In genomic region chr19:43755256-43755801, GRCh38 we compare ENCODE assay signal across 8 cellular contexts. TPM values are rescaled to one million over a fixed set of nuclear protein-coding genes. Genes with fewer than 3 reads are reported as not detected.
DNase-seq lines count a peak whose midpoint lies in the region; ATAC-seq and TF ChIP-seq lines count a peak whose summit lies in the region.

No MANE protein-coding gene starts in this region.

- H3K4me1 ChIP-seq in right atrium auricular region, result peaks cover 0 to 31% of the 10 kb centered on the region in 2 donors
- peaks cover 0 to 3% of the 10 kb centered on the region in 2 donors for H3K4me1 ChIP-seq in aorta (ENCODE audit: control insufficient read depth in 1 of 2, insufficient read depth in 2 of 2, low read length in 2 of 2)

- intact Hi-C loops in aorta (cut with DNase I), result no loop called here

- no peaks in the 10 kb centered on the region for H3K9me3 Mint-ChIP-seq in T-helper 1 cell treated with Interleukin-12 subunit alpha and Interleukin-12 subunit beta and Interleukin-4 antibody, amounts not matched to agents 30 μg/mL and 1 μg/mL, for 36 hours

- peak overlapping the region; percentile 96 for H3K4me3 Mint-ChIP-seq in T-helper 1 cell treated with Interleukin-12 subunit alpha and Interleukin-12 subunit beta and Interleukin-4 antibody, amounts not matched to agents 30 μg/mL and 1 μg/mL, for 36 hours

- no peak for TF ChIP-seq CTCF in GM20000 (IDR thresholded peaks at IDR 0.05; ENCODE audit: extremely low read depth, missing control alignments)
- no peak for TF ChIP-seq CTCF in right atrium auricular region (IDR thresholded peaks at IDR 0.05)

- peak overlapping the region; percentile 99 for H3K27ac Mint-ChIP-seq in T-helper 1 cell treated with Interleukin-12 subunit alpha and Interleukin-12 subunit beta and Interleukin-4 antibody, amounts not matched to agents 30 μg/mL and 1 μg/mL, for 36 hours

- DNase-seq in AG08396 (ENCODE audit: low spot score) (peak; percentile 79), GM20000 (ENCODE audit: low spot score) (peak; percentile 82), NCI-H1436 treated with DMSO at 0.1 percent for 48 hours (lab: John Stamatoyannopoulos, UW) (peak; percentile 44), right atrium auricular region (ENCODE audit: low spot score) (peak; percentile 79), putamen (ENCODE audit: low spot score) (peak; percentile 79), aorta (peak; percentile 91 to 94)

- no peaks in the 10 kb centered on the region for H3K9me3 ChIP-seq in right atrium auricular region
- no peaks in the 10 kb centered on the region for H3K9me3 ChIP-seq in aorta (ENCODE audit: control insufficient read depth, low read length)

- no peaks in the 10 kb centered on the region for H3K27me3 Mint-ChIP-seq in T-helper 1 cell treated with Interleukin-12 subunit alpha and Interleukin-12 subunit beta and Interleukin-4 antibody, amounts not matched to agents 30 μg/mL and 1 μg/mL, for 36 hours (ENCODE audit: low read depth)

- 1% methylated on average over 28 of the region's 28 CpGs for WGBS in aorta, 2 donors

- H3K27me3 ChIP-seq in right atrium auricular region (no peaks in the 10 kb centered on the region), aorta (ENCODE audit: control insufficient read depth in 1 of 2, insufficient read depth in 2 of 2, low read length in 1 of 2) (no peaks in the 10 kb centered on the region)

- H3K27ac ChIP-seq in angular gyrus (ENCODE audit: low read depth, low read length) (peak overlapping the region; percentile 77), right atrium auricular region (peak overlapping the region; percentile 99), aorta (ENCODE audit: low read depth in 1 of 2, low read length in 2 of 2) (peak overlapping the region in 1 of 2 donors; percentile 69)

- H3K4me3 ChIP-seq in right atrium auricular region (peak overlapping the region; percentile 63 to 75), aorta (ENCODE audit: low read length in 2 of 2) (peak overlapping the region; percentile 6 to 52)

- H3K36me3 ChIP-seq in right atrium auricular region (peaks cover 4% of the 10 kb centered on the region), aorta (ENCODE audit: control insufficient read depth in 1 of 2, insufficient read depth in 2 of 2, low read length in 1 of 2) (no peaks in the 10 kb centered on the region)

- peak; percentile 84 for ATAC-seq in aorta (ENCODE audit: low FRiP score)

- peaks cover 35% of the 10 kb centered on the region for H3K36me3 Mint-ChIP-seq in T-helper 1 cell treated with Interleukin-12 subunit alpha and Interleukin-12 subunit beta and Interleukin-4 antibody, amounts not matched to agents 30 μg/mL and 1 μg/mL, for 36 hours (ENCODE audit: low read depth)

- peaks cover 54% of the 10 kb centered on the region for H3K4me1 Mint-ChIP-seq in T-helper 1 cell treated with Interleukin-12 subunit alpha and Interleukin-12 subunit beta and Interleukin-4 antibody, amounts not matched to agents 30 μg/mL and 1 μg/mL, for 36 hours (ENCODE audit: low read depth)

RNA-seq across cellular contexts. Expression of gene SMG9, which starts 0.6 kb away (rescaled TPM):
- 10 to 100 TPM in 1 of 2 donors, 1 to 10 TPM in 1; 8.0 to 11.0 TPM for total RNA-seq in right atrium auricular region
- total RNA-seq in aorta, result 10 to 100 TPM; 29.2 to 50.6 TPM
- polyA plus RNA-seq in aorta, result 10 to 100 TPM; 14.9 to 31.1 TPM

RNA-seq across cellular contexts. Expression of gene KCNN4, which starts 25.4 kb away (rescaled TPM):
- total RNA-seq in right atrium auricular region, result 1 to 10 TPM; 1.3 to 2.0 TPM
- total RNA-seq in aorta, result 1 to 10 TPM; 4.1 to 4.3 TPM
- polyA plus RNA-seq in aorta, result 1 to 10 TPM; 1.5 to 8.6 TPM

RNA-seq across cellular contexts. Expression of gene IRGC, which starts 39.5 kb away (rescaled TPM):
- not detected for total RNA-seq in right atrium auricular region
- not detected for total RNA-seq in aorta
- not detected for polyA plus RNA-seq in aorta

RNA-seq across cellular contexts. Expression of gene LYPD5, which starts 46.9 kb away (rescaled TPM):
- total RNA-seq in right atrium auricular region (1 to 10 TPM in 1 of 2 donors, under 1 TPM in 1; 0.63 to 3.9 TPM), aorta (1 to 10 TPM; 1.6 to 1.9 TPM)
- under 1 TPM; 0.08 to 0.63 TPM for polyA plus RNA-seq in aorta
